4 cellular contexts compared by ENCODE assay signal in the genomic region with DNA sequence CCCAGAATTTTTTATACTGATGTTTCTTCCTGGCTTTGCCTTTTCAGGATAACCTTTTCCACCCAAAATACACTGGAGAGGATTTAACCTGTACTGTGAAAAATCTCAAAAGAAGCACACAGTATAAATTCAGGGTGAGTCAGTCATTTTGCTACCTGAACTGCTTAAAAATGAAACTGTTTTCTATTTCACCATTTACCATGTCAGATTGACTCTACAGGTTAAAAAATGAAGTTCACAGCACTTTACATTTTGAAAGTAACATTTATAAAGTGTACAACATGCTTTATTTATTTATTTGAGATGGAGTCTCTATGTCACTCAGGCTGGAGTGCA.
"Had no signal": no experiment of that assay in that cellular context is flagged by ENCODE, and none has a peak within 500 bp of the region (broad histone marks: within the 10 kb centered on the region; RNA-seq: fewer than 3 reads in every experiment).

No MANE protein-coding gene starts in this region.

- H3K9me3 ChIP-seq: esophagus squamous epithelium, pancreas, testis had no signal

- DNase-seq: esophagus squamous epithelium had no signal

- H3K27ac ChIP-seq: dorsolateral prefrontal cortex, esophagus squamous epithelium, testis had no signal

- H3K4me3 ChIP-seq: esophagus squamous epithelium, pancreas, testis had no signal

- H3K27me3 ChIP-seq: dorsolateral prefrontal cortex, esophagus squamous epithelium, pancreas, testis had no signal

- H3K4me1 ChIP-seq: pancreas, testis had no signal
